ENCODE assay signal across 22 cellular contexts in genomic region chr2:5665066-5665465, GRCh38. TPM values are rescaled to one million over a fixed set of nuclear protein-coding genes. Genes with fewer than 3 reads are reported as not detected.
A peak's percentile ranks its signal among the peaks of the same experiment; 100 is the strongest.
DNase-seq lines count a peak whose midpoint lies in the region; ATAC-seq and TF ChIP-seq lines count a peak whose summit lies in the region.
"Had no signal": no experiment of that assay in that cellular context is flagged by ENCODE, and none has a peak within 500 bp of the region (broad histone marks: within the 10 kb centered on the region; RNA-seq: fewer than 3 reads in every experiment).

No MANE protein-coding gene starts in this region.

- H3K27me3 ChIP-seq in esophagus muscularis mucosa = no peaks in the 10 kb centered on the region
- H3K27me3 ChIP-seq: BLaER1 treated with 17β-estradiol and CSF1 and Interleukin-3, amounts not matched to agents 10 nM and 100 nM had no signal

- intact Hi-C loops in esophagus muscularis mucosa (cut with DNase I) = no loop called here

- no peak overlapping the region for H3K27ac ChIP-seq in esophagus muscularis mucosa (replicated peaks in 1 of 4)
- H3K27ac ChIP-seq: 22Rv1; A549; BLaER1 treated with 17β-estradiol and CSF1 and Interleukin-3, amounts not matched to agents 10 nM and 100 nM; C4-2B had no signal

- H3K27me3 Mint-ChIP-seq in stimulated activated naive B cell treated with anti-CD40 and anti-IgM and Interleukin-4, amounts not matched to agents 10 μg/mL and 1 μg/mL and 100 μg/mL, for 72 hours = no peaks in the 10 kb centered on the region
- H3K27me3 Mint-ChIP-seq: B cell; CD4-positive, alpha-beta memory T cell had no signal

- H3K4me3 ChIP-seq in esophagus muscularis mucosa = no peak overlapping the region
- H3K4me3 ChIP-seq: A549; BLaER1 treated with 17β-estradiol and CSF1 and Interleukin-3, amounts not matched to agents 10 nM and 100 nM had no signal

- no peak for TF ChIP-seq EP300 in esophagus muscularis mucosa (IDR thresholded peaks at IDR 0.05)

- H3K36me3 ChIP-seq in esophagus muscularis mucosa = no peaks in the 10 kb centered on the region
- H3K36me3 ChIP-seq: BLaER1 treated with 17β-estradiol and CSF1 and Interleukin-3, amounts not matched to agents 10 nM and 100 nM had no signal

- ATAC-seq in stimulated activated naive B cell treated with anti-CD40 and anti-IgM and Interleukin-4, amounts not matched to agents 10 μg/mL and 1 μg/mL and 100 μg/mL, for 72 hours (replicated peaks) = no peak
- ATAC-seq in HG03520 (IDR thresholded peaks at IDR 0.05; ENCODE audit: unreplicated experiment) = no peak
- ATAC-seq: A549 had no signal

- no peaks in the 10 kb centered on the region for H3K9me3 Mint-ChIP-seq in stimulated activated naive B cell treated with anti-CD40 and anti-IgM and Interleukin-4, amounts not matched to agents 10 μg/mL and 1 μg/mL and 100 μg/mL, for 72 hours

- no peak overlapping the region for H3K4me3 Mint-ChIP-seq in stimulated activated naive B cell treated with anti-CD40 and anti-IgM and Interleukin-4, amounts not matched to agents 10 μg/mL and 1 μg/mL and 100 μg/mL, for 72 hours
- H3K4me3 Mint-ChIP-seq: B cell; CD4-positive, alpha-beta memory T cell; CD8-positive, alpha-beta memory T cell had no signal

- H3K36me3 Mint-ChIP-seq in stimulated activated naive B cell treated with anti-CD40 and anti-IgM and Interleukin-4, amounts not matched to agents 10 μg/mL and 1 μg/mL and 100 μg/mL, for 72 hours = no peaks in the 10 kb centered on the region
- H3K36me3 Mint-ChIP-seq: CD4-positive, alpha-beta memory T cell; CD8-positive, alpha-beta memory T cell had no signal

- no peak for TF ChIP-seq POLR2A in esophagus muscularis mucosa (IDR thresholded peaks at IDR 0.05; ENCODE audit: low read depth)

- peaks cover 0 to 5% (median 0%) of the 10 kb centered on the region in 4 donors for H3K9me3 ChIP-seq in esophagus muscularis mucosa
- H3K9me3 ChIP-seq: A549; BLaER1 treated with 17β-estradiol and CSF1 and Interleukin-3, amounts not matched to agents 10 nM and 100 nM had no signal

- H3K4me1 Mint-ChIP-seq in stimulated activated naive B cell treated with anti-CD40 and anti-IgM and Interleukin-4, amounts not matched to agents 10 μg/mL and 1 μg/mL and 100 μg/mL, for 72 hours = no peaks in the 10 kb centered on the region
- H3K4me1 Mint-ChIP-seq: CD8-positive, alpha-beta memory T cell had no signal

- no peaks in the 10 kb centered on the region for H3K4me1 ChIP-seq in esophagus muscularis mucosa
- H3K4me1 ChIP-seq: A549 had no signal

- no peak overlapping the region for H3K27ac Mint-ChIP-seq in stimulated activated naive B cell treated with anti-CD40 and anti-IgM and Interleukin-4, amounts not matched to agents 10 μg/mL and 1 μg/mL and 100 μg/mL, for 72 hours
- H3K27ac Mint-ChIP-seq: B cell; CD4-positive, alpha-beta memory T cell; CD8-positive, alpha-beta memory T cell had no signal

- DNase-seq in GM10266 (ENCODE audit: extremely low spot score) (peak; percentile 1), esophagus muscularis mucosa (ENCODE audit: extremely low spot score) (peak; percentile 86), retina (peak; percentile 59)
- DNase-seq in stimulated activated naive B cell treated with anti-CD40 and anti-IgM and Interleukin-4, amounts not matched to agents 10 μg/mL and 1 μg/mL and 100 μg/mL, for 72 hours = no peak
- DNase-seq: AML-193; CD4-positive, alpha-beta memory T cell; CD8-positive, alpha-beta memory T cell; COR-L47; DMS 273 treated with DMSO at 0.1 percent for 48 hours; DMS153; DMS53; DMS79; DND-41; EL; GDM1 had no signal

- WGBS in esophagus muscularis mucosa = 86% methylated on average over 1 of the region's 1 CpG

- no peak for TF ChIP-seq CTCF in GM10266 (IDR thresholded peaks at IDR 0.05; ENCODE audit: control insufficient read depth, insufficient read depth, low read depth, missing control alignments)
- no peak for TF ChIP-seq CTCF in esophagus muscularis mucosa (IDR thresholded peaks at IDR 0.05)

RNA-seq across cellular contexts. Expression of gene SOX11, which starts 27.1 kb away (rescaled TPM):
- under 1 TPM; 0.29 to 0.97 (median 0.46) TPM for total RNA-seq in esophagus muscularis mucosa
- total RNA-seq: B cell; CD4-positive, alpha-beta memory T cell; CD8-positive, alpha-beta memory T cell; G401 had no signal
